15 cellular contexts compared by ENCODE assay signal in the genomic region with DNA sequence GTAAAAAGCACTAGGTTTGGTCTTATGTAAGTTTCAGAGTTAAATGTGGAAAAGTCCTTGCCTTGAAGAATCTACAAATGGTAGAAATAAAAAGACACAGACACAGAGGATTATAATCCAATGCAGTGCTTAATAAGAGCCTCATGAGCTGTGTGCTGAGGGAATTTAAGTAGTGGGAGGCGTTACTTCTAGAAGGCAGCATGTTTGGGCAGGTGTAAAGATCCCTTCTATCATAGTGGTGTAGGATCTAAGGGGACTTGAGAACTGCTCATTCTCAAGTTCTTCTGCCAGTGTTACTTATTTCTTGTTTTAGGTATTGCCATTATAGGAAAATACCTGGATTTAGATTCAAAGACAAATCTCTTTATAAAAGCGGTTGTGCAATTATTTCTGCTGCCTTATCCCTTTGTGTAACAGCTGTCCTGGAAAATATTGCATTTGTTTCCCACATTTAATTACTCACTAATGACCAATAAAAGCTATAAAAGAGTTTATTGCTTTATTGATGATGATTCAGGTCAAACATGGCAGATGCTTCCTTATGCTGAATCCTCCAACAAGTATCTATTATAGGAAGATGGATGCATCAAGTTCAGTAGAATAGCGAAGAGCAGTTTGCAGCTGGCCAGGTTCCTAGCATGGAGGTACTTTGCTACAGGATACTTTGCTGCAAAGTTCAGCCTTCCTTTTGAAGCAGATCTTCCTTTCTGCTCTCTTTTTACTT.
DNase-seq lines count a peak whose midpoint lies in the region; ATAC-seq, FAIRE-seq and TF ChIP-seq lines count a peak whose summit lies in the region.
"Had no signal": no experiment of that assay in that cellular context is flagged by ENCODE, and none has a peak within 500 bp of the region (broad histone marks: within the 10 kb centered on the region; RNA-seq: fewer than 3 reads in every experiment).

No MANE protein-coding gene starts in this region.

- H3K27ac ChIP-seq in A549 (no peak overlapping the region), duodenal mucosa (ENCODE audit: low read depth, low read length) (peak overlapping the region; percentile 37), small intestine (ENCODE audit: low read depth in 1 of 2, low read length in 1 of 2) (peak overlapping the region; percentile 41 to 61), spleen (no peak overlapping the region)

- H3K36me3 ChIP-seq in duodenal mucosa (ENCODE audit: control insufficient read depth in 1 of 2, insufficient read depth in 2 of 2, low read length in 2 of 2) (no peaks in the 10 kb centered on the region), small intestine (ENCODE audit: control insufficient read depth in 2 of 2, insufficient read depth in 2 of 2, low read length in 2 of 2) (no peaks in the 10 kb centered on the region), spleen (no peaks in the 10 kb centered on the region)
- H3K36me3 ChIP-seq: BE2C, HAP-1 had no signal

- H3K4me3 ChIP-seq in A549 (no peak overlapping the region), duodenal mucosa (ENCODE audit: low read depth in 1 of 2, low read length in 2 of 2) (no peak overlapping the region), small intestine (ENCODE audit: low read depth in 1 of 2, low read length in 2 of 2) (no peak overlapping the region), spleen (no peak overlapping the region)
- H3K4me3 ChIP-seq: HAP-1 had no signal

- peaks cover 19% of the 10 kb centered on the region; the same call in 2 of the 3 replicates for H3K9me3 ChIP-seq in A549
- no peaks in the 10 kb centered on the region for H3K9me3 ChIP-seq in duodenal mucosa (ENCODE audit: control insufficient read depth in 1 of 2, low read length in 2 of 2)
- no peaks in the 10 kb centered on the region for H3K9me3 ChIP-seq in small intestine (ENCODE audit: control insufficient read depth, low read depth)
- H3K9me3 ChIP-seq in spleen = peaks cover 0 to 5% (median 0%) of the 10 kb centered on the region in 8 donors
- H3K9me3 ChIP-seq: BE2C, Caco-2, HAP-1 had no signal

- WGBS in A549 (ENCODE audit: missing lambda C conversion rate) = 88% methylated on average over 3 of the region's 3 CpGs
- WGBS in small intestine, 3 donors = 39 to 71% (median 49%) methylated on average over 3 of the region's 3 CpGs
- 95 to 99% (median 97%) methylated on average over 3 of the region's 3 CpGs for whole genome bisulfite sequencing in spleen, 5 donors

- CTCF ChIA-PET in A549 (lab: Yijun Ruan, JAX) = interaction anchor here (1.3 kb wide), 1 partner anchor 134 kb away, joined by 3 read pairs; no protein-coding TSS in a partner anchor

- H3K4me2 ChIP-seq in A549 = no peak overlapping the region

- TF ChIP-seq POLR2A in A549 (IDR thresholded peaks at IDR 0.05; ENCODE audit: low read length) (no peak), spleen (IDR thresholded peaks at IDR 0.05) (no peak)

- DNase-seq in A549 (ENCODE audit: low read depth in 1 of 2, low spot score in 1 of 2) (no peak), LoVo (ENCODE audit: low spot score) (peak; percentile 16), small intestine (peak; percentile 80), spleen (no peak), NCI-H2227 (lab: John Stamatoyannopoulos, UW; ENCODE audit: unreplicated experiment) (no peak), DMS153 treated with DMSO at 0.1 percent for 48 hours (lab: John Stamatoyannopoulos, UW; ENCODE audit: unreplicated experiment) (no peak)
- DNase-seq: BE2C; Caco-2; CD8-positive, alpha-beta T cell; DMS53; GF-D8 had no signal

- TF ChIP-seq RAD21 in A549 (conservative IDR thresholded peaks at IDR 0.05 in 1 of 2, IDR thresholded peaks at IDR 0.05 in 1 of 2) = no peak

- POLR2A ChIA-PET in A549 (lab: Yijun Ruan, JAX) = no interaction called here

- FAIRE-seq in A549 (lab: Jason Lieb, UNC) (no peak), small intestine (lab: Jason Lieb, UNC) (no peak)
- FAIRE-seq: A204.1, H1 had no signal

- H3K9ac ChIP-seq in duodenal mucosa (ENCODE audit: low read depth in 1 of 2, low read length in 2 of 2) = no peak overlapping the region

- no peak for ATAC-seq in A549
- ATAC-seq: CD8-positive, alpha-beta T cell had no signal

- intact Hi-C loops in spleen (cut with DNase I; ENCODE audit: low total_unique reads) = no loop called here

- no peaks in the 10 kb centered on the region for H3K27me3 ChIP-seq in duodenal mucosa (ENCODE audit: control insufficient read depth in 1 of 2, insufficient read depth in 2 of 2, low read length in 2 of 2)
- H3K27me3 ChIP-seq in small intestine (ENCODE audit: control insufficient read depth in 2 of 2, insufficient read depth in 2 of 2, low read length in 2 of 2) = no peaks in the 10 kb centered on the region
- no peaks in the 10 kb centered on the region for H3K27me3 ChIP-seq in spleen (replicated peaks in 1 of 7)
- H3K27me3 ChIP-seq: BE2C had no signal

- H3K4me1 ChIP-seq in A549 (peaks cover 25% of the 10 kb centered on the region), duodenal mucosa (ENCODE audit: control insufficient read depth in 1 of 2, insufficient read depth in 2 of 2, low read length in 2 of 2) (peaks cover 5 to 23% of the 10 kb centered on the region in 2 donors), small intestine (ENCODE audit: control insufficient read depth in 2 of 2, insufficient read depth in 1 of 2, low read depth in 1 of 2, low read length in 1 of 2) (no peaks in the 10 kb centered on the region), spleen (no peaks in the 10 kb centered on the region)
- H3K4me1 ChIP-seq: BE2C, Caco-2 had no signal

- no peak for TF ChIP-seq EP300 in A549 (IDR thresholded peaks at IDR 0.05)

- TF ChIP-seq CTCF in A549 (IDR thresholded peaks at IDR 0.05) (no peak), spleen (IDR thresholded peaks at IDR 0.05 in 8 of 11, conservative IDR thresholded peaks at IDR 0.05 in 3 of 11) (no peak)

TF ChIP-seq in A549, 52 proteins besides CTCF, POLR2A, EP300 and RAD21:
- peak; percentile 93 for TF ChIP-seq ZFP36 (IDR thresholded peaks at IDR 0.05; ENCODE audit: borderline replicate concordance, partially characterized antibody)
- TF ChIP-seq, protein P1, sequence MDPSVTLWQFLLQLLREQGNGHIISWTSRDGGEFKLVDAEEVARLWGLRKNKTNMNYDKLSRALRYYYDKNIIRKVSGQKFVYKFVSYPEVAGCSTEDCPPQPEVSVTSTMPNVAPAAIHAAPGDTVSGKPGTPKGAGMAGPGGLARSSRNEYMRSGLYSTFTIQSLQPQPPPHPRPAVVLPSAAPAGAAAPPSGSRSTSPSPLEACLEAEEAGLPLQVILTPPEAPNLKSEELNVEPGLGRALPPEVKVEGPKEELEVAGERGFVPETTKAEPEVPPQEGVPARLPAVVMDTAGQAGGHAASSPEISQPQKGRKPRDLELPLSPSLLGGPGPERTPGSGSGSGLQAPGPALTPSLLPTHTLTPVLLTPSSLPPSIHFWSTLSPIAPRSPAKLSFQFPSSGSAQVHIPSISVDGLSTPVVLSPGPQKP (IDR thresholded peaks at IDR 0.05; ENCODE audit: low read depth, low read length) = no peak

Comparison
In these comparisons a context has a peak if more than half of its experiments do, and no peak if none do; other contexts are left out.
1. DNase-seq: peak in LoVo (single experiment) and small intestine (single experiment); none in A549 (0 of 2), spleen (single experiment), NCI-H2227 (single experiment) and DMS153 treated with DMSO at 0.1 percent for 48 hours (single experiment).
2. H3K27ac ChIP-seq: peak in duodenal mucosa (single experiment) and small intestine (2 of 2); none in A549 (0 of 2) and spleen (0 of 8).